In the genomic region with DNA sequence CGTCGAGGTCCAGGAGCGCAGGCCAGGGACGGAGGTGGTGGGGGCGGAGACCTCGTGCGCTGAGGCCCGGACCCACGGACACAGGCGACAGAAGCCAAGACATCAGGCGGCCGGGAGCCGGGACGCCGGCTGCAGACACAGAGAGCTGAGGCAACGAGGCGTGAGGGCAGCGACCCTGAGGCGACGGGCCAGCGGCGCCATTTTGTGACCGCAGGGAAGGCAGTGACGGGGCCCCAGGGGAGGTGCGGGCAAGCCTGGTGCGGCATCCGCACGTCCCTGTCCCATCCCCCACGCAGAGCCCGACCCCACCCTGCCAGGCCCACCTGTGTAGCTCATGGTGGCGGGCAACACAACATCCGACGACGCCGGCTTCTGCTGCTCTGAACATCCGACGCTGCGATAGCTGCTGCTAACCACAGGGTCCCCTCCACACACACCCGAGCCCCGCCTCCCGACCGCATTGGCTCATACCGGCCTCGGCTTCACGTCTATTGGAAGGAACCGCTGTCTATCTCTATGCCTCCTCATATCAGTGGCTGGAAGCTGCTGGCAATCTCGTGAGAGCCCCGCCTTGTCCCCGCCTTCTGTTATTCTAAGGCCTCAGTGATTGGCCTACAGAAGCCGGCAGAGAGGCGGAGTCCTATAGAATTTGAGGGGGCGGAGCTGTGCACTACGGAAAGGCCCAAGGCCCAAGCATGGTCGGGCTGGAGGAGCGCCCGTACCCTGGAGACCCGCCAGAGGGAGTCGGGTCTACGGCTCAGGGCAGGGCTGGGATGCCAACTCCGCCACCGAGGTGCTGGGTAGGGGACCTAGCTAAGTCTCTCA, we compare ENCODE assay signal across 1 cellular context.
TF ChIP-seq lines count a peak whose summit lies in the region.

A gene with protein sequence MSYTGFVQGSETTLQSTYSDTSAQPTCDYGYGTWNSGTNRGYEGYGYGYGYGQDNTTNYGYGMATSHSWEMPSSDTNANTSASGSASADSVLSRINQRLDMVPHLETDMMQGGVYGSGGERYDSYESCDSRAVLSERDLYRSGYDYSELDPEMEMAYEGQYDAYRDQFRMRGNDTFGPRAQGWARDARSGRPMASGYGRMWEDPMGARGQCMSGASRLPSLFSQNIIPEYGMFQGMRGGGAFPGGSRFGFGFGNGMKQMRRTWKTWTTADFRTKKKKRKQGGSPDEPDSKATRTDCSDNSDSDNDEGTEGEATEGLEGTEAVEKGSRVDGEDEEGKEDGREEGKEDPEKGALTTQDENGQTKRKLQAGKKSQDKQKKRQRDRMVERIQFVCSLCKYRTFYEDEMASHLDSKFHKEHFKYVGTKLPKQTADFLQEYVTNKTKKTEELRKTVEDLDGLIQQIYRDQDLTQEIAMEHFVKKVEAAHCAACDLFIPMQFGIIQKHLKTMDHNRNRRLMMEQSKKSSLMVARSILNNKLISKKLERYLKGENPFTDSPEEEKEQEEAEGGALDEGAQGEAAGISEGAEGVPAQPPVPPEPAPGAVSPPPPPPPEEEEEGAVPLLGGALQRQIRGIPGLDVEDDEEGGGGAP (minus strand): TSS at position 401 of the 825 bp plus-strand sequence. CDS start 65 bp downstream, at position 336.

TF ChIP-seq in A549, 52 proteins besides CTCF, POLR2A, EP300 and RAD21 (continued from another document):
- TF ChIP-seq FOSL2 (IDR thresholded peaks at IDR 0.05), result no peak
- no peak for TF ChIP-seq FOSL2 (CRISPR knock-in tag; IDR thresholded peaks at IDR 0.05)
- no peak for TF ChIP-seq ZC3H11A (IDR thresholded peaks at IDR 0.05)
- no peak for TF ChIP-seq CEBPB (IDR thresholded peaks at IDR 0.05)
- TF ChIP-seq, protein P1, sequence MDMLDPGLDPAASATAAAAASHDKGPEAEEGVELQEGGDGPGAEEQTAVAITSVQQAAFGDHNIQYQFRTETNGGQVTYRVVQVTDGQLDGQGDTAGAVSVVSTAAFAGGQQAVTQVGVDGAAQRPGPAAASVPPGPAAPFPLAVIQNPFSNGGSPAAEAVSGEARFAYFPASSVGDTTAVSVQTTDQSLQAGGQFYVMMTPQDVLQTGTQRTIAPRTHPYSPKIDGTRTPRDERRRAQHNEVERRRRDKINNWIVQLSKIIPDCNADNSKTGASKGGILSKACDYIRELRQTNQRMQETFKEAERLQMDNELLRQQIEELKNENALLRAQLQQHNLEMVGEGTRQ (IDR thresholded peaks at IDR 0.05), result no peak
- no peak for TF ChIP-seq NPAS2 (CRISPR knock-in tag; IDR thresholded peaks at IDR 0.05; ENCODE audit: borderline replicate concordance)
- TF ChIP-seq POLR2AphosphoS2 (conservative IDR thresholded peaks at IDR 0.05; ENCODE audit: low read length), result peak; percentile 74; the same call in 1 of the 2 replicates
- no peak for TF ChIP-seq HOXA7 (CRISPR knock-in tag; IDR thresholded peaks at IDR 0.05)
- TF ChIP-seq ZFP36 (IDR thresholded peaks at IDR 0.05; ENCODE audit: borderline replicate concordance, partially characterized antibody), result no peak
- TF ChIP-seq RARB (CRISPR knock-in tag; IDR thresholded peaks at IDR 0.05), result no peak
- TF ChIP-seq ZSCAN20 (CRISPR knock-in tag; IDR thresholded peaks at IDR 0.05), result no peak
- TF ChIP-seq JUN (IDR thresholded peaks at IDR 0.05), result peak in 1 of 2 experiments; percentile 46; a peak in 2 of 5 replicates
- no peak for TF ChIP-seq CBX2 (IDR thresholded peaks at IDR 0.05; ENCODE audit: borderline replicate concordance, low read depth)
- TF ChIP-seq RFX5 (IDR thresholded peaks at IDR 0.05), result 0 out of 2 replicates have a peak, but pooled peaks have one; percentile 17
- no peak for TF ChIP-seq KDM1A (IDR thresholded peaks at IDR 0.05; ENCODE audit: low read depth)
- TF ChIP-seq, protein P2, sequence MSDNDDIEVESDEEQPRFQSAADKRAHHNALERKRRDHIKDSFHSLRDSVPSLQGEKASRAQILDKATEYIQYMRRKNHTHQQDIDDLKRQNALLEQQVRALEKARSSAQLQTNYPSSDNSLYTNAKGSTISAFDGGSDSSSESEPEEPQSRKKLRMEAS (IDR thresholded peaks at IDR 0.05), result peak; percentile 46
- TF ChIP-seq, protein P3, sequence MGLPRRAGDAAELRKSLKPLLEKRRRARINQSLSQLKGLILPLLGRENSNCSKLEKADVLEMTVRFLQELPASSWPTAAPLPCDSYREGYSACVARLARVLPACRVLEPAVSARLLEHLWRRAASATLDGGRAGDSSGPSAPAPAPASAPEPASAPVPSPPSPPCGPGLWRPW (IDR thresholded peaks at IDR 0.05), result no peak
- TF ChIP-seq EHMT2 (IDR thresholded peaks at IDR 0.05; ENCODE audit: low read depth), result no peak
- no peak for TF ChIP-seq ZNF302 (CRISPR knock-in tag; IDR thresholded peaks at IDR 0.05)
- no peak for TF ChIP-seq CHD2 (IDR thresholded peaks at IDR 0.05; ENCODE audit: low read length, partially characterized antibody)
- TF ChIP-seq NR3C1 (IDR thresholded peaks at IDR 0.05), result no peak
- no peak for TF ChIP-seq GATA3 (IDR thresholded peaks at IDR 0.05; ENCODE audit: borderline replicate concordance)
- TF ChIP-seq ESRRA (IDR thresholded peaks at IDR 0.05; ENCODE audit: borderline replicate concordance, low read length), result no peak
- TF ChIP-seq, protein P4, sequence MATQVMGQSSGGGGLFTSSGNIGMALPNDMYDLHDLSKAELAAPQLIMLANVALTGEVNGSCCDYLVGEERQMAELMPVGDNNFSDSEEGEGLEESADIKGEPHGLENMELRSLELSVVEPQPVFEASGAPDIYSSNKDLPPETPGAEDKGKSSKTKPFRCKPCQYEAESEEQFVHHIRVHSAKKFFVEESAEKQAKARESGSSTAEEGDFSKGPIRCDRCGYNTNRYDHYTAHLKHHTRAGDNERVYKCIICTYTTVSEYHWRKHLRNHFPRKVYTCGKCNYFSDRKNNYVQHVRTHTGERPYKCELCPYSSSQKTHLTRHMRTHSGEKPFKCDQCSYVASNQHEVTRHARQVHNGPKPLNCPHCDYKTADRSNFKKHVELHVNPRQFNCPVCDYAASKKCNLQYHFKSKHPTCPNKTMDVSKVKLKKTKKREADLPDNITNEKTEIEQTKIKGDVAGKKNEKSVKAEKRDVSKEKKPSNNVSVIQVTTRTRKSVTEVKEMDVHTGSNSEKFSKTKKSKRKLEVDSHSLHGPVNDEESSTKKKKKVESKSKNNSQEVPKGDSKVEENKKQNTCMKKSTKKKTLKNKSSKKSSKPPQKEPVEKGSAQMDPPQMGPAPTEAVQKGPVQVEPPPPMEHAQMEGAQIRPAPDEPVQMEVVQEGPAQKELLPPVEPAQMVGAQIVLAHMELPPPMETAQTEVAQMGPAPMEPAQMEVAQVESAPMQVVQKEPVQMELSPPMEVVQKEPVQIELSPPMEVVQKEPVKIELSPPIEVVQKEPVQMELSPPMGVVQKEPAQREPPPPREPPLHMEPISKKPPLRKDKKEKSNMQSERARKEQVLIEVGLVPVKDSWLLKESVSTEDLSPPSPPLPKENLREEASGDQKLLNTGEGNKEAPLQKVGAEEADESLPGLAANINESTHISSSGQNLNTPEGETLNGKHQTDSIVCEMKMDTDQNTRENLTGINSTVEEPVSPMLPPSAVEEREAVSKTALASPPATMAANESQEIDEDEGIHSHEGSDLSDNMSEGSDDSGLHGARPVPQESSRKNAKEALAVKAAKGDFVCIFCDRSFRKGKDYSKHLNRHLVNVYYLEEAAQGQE (IDR thresholded peaks at IDR 0.05), result peak; percentile 46; the same call in 1 of the 2 replicates
- no peak for TF ChIP-seq PHF8 (IDR thresholded peaks at IDR 0.05; ENCODE audit: borderline replicate concordance, low read depth)
- TF ChIP-seq HDAC2 (IDR thresholded peaks at IDR 0.05), result no peak
- no peak for TF ChIP-seq MAFK (IDR thresholded peaks at IDR 0.05; ENCODE audit: partially characterized antibody)
- TF ChIP-seq MAZ (IDR thresholded peaks at IDR 0.05; ENCODE audit: borderline replicate concordance, low read depth, low read length), result no peak
- TF ChIP-seq TFCP2L1 (CRISPR knock-in tag; IDR thresholded peaks at IDR 0.05), result no peak
- no peak for TF ChIP-seq KDM5A (IDR thresholded peaks at IDR 0.05)
- no peak for TF ChIP-seq HOXB13 (CRISPR knock-in tag; IDR thresholded peaks at IDR 0.05; ENCODE audit: low read depth)
- no peak for TF ChIP-seq HEYL (CRISPR knock-in tag; IDR thresholded peaks at IDR 0.05)
- TF ChIP-seq BHLHE40 (IDR thresholded peaks at IDR 0.05; ENCODE audit: low read depth, low read length), result no peak
- TF ChIP-seq, protein P5, sequence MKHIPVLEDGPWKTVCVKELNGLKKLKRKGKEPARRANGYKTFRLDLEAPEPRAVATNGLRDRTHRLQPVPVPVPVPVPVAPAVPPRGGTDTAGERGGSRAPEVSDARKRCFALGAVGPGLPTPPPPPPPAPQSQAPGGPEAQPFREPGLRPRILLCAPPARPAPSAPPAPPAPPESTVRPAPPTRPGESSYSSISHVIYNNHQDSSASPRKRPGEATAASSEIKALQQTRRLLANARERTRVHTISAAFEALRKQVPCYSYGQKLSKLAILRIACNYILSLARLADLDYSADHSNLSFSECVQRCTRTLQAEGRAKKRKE (CRISPR knock-in tag; IDR thresholded peaks at IDR 0.05; ENCODE audit: low read depth), result no peak
- TF ChIP-seq CHD4 (IDR thresholded peaks at IDR 0.05; ENCODE audit: borderline replicate concordance), result no peak
- no peak for TF ChIP-seq MYC (IDR thresholded peaks at IDR 0.05; ENCODE audit: borderline replicate concordance, low read length)
- no peak for TF ChIP-seq FOSB (CRISPR knock-in tag; IDR thresholded peaks at IDR 0.05)
